2 cellular contexts compared by ENCODE assay signal in genomic region chr3:146470424-146470990, GRCh38.
A peak's percentile ranks its signal among the peaks of the same experiment; 100 is the strongest.
TF ChIP-seq lines count a peak whose summit lies in the region.

No MANE protein-coding gene starts in this region.

TF ChIP-seq in K562, 482 proteins besides CTCF, POLR2A, EP300 and RAD21:
- TF ChIP-seq ZNF512 (tag; IDR thresholded peaks at IDR 0.05) (0 out of 2 replicates have a peak, but pooled peaks have one; percentile 23), ZBTB9 (CRISPR knock-in tag; IDR thresholded peaks at IDR 0.05) (0 out of 2 replicates have a peak, but pooled peaks have one; percentile 26), BCOR (IDR thresholded peaks at IDR 0.05) (0 out of 2 replicates have a peak, but pooled peaks have one; percentile 18), ZBTB26 (CRISPR knock-in tag; IDR thresholded peaks at IDR 0.05) (peak; percentile 48; the same call in 1 of the 2 replicates), ELF4 (CRISPR knock-in tag; IDR thresholded peaks at IDR 0.05) (0 out of 2 replicates have a peak, but pooled peaks have one; percentile 31), ZNF324 (CRISPR knock-in tag; IDR thresholded peaks at IDR 0.05) (no peak), CSDE1 (IDR thresholded peaks at IDR 0.05) (no peak), PRDM10 (IDR thresholded peaks at IDR 0.05; ENCODE audit: partially characterized antibody) (peak; percentile 74), EP400 (IDR thresholded peaks at IDR 0.05) (0 out of 2 replicates have a peak, but pooled peaks have one; percentile 19), SRF (CRISPR knock-in tag; IDR thresholded peaks at IDR 0.05) (peak in 1 of 2 experiments; percentile 87; a peak in 2 of 4 replicates), CHCHD3 (CRISPR knock-in tag; IDR thresholded peaks at IDR 0.05) (no peak)

TF ChIP-seq in HEK293T, 16 proteins besides CTCF, POLR2A, EP300 and RAD21:
- TF ChIP-seq CTBP1 (IDR thresholded peaks at IDR 0.05; ENCODE audit: borderline replicate concordance): no peak
- TF ChIP-seq ELF4 (IDR thresholded peaks at IDR 0.05): no peak
- TF ChIP-seq SUZ12 (IDR thresholded peaks at IDR 0.05): no peak
- no peak for TF ChIP-seq BHLHE40 (IDR thresholded peaks at IDR 0.05; ENCODE audit: borderline replicate concordance)
- TF ChIP-seq FOXM1 (IDR thresholded peaks at IDR 0.05; ENCODE audit: borderline replicate concordance): no peak
- no peak for TF ChIP-seq TARDBP (IDR thresholded peaks at IDR 0.05)
- TF ChIP-seq ARNT (IDR thresholded peaks at IDR 0.05): no peak
- TF ChIP-seq L3MBTL2 (conservative IDR thresholded peaks at IDR 0.05): no peak
- TF ChIP-seq PKNOX1 (IDR thresholded peaks at IDR 0.05): no peak
- TF ChIP-seq ZNF384 (IDR thresholded peaks at IDR 0.05): no peak
- no peak for TF ChIP-seq LEF1 (IDR thresholded peaks at IDR 0.05; ENCODE audit: borderline replicate concordance)
